Comparison of ENCODE assay signal across 14 cellular contexts in the genomic region with DNA sequence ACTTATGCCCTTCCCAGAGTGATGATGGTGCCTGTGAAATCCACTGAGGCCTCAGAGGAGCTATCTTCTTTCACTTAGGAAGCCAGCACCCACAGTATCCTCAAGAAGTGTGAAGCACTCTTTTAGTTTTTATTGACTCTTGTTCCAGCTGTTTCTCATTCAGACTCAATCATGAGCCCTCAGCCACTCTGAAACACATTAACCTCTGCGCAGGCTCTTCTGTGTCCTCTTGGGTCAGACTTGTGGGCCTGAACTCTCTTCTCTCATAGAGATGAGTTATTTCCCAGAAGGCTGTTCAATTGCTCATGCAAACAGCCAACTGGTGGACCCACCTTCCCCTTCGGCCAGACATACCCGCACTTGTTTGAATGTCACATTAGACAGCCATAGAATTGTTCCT.
"Had no signal": no experiment of that assay in that cellular context is flagged by ENCODE, and none has a peak within 500 bp of the region (broad histone marks: within the 10 kb centered on the region; RNA-seq: fewer than 3 reads in every experiment).

No MANE protein-coding gene starts in this region.

- H3K4me1 Mint-ChIP-seq: activated naive CD4-positive, alpha-beta T cell treated with anti-CD3 and anti-CD28 coated beads, Interleukin-2, amount 10 ng/mL, durations not matched to agents 7 days and 5 days had no signal

- H3K27me3 ChIP-seq: adrenal gland, body of pancreas, suprapubic skin, upper lobe of left lung had no signal

- ATAC-seq: body of pancreas; natural killer cell treated with Interleukin-12 subunit alpha and Interleukin-12 subunit beta and Interleukin-15 and Interleukin-18, amount 100 ng/mL, for 72 hours; right cardiac atrium had no signal

- H3K36me3 Mint-ChIP-seq: activated naive CD4-positive, alpha-beta T cell treated with anti-CD3 and anti-CD28 coated beads, Interleukin-2, amount 10 ng/mL, durations not matched to agents 7 days and 5 days; natural killer cell treated with Interleukin-12 subunit alpha and Interleukin-12 subunit beta and Interleukin-15 and Interleukin-18, amount 100 ng/mL, for 72 hours had no signal

- H3K27ac ChIP-seq: adrenal gland, body of pancreas, coronary artery, suprapubic skin, upper lobe of left lung had no signal

- H3K9me3 Mint-ChIP-seq: activated CD4-positive, alpha-beta T cell treated with anti-CD3 and anti-CD28 coated beads, Interleukin-2, amount 10 ng/mL, durations not matched to agents 24 days and 14 days; activated naive CD4-positive, alpha-beta T cell treated with anti-CD3 and anti-CD28 coated beads, Interleukin-2, amount 10 ng/mL, durations not matched to agents 7 days and 5 days; activated T-helper 2 cell treated with anti-CD3 and anti-CD28 coated beads, Interferon-gamma antibody, Interleukin-2, Interleukin-4, amounts not matched to agents 10 μg/mL and 5 μg/mL and 100 μg/mL, durations not matched to agents 14 hours and 24 hours and 36 hours; natural killer cell treated with Interleukin-12 subunit alpha and Interleukin-12 subunit beta and Interleukin-15 and Interleukin-18, amount 100 ng/mL, for 72 hours had no signal

- H3K27me3 Mint-ChIP-seq: natural killer cell treated with Interleukin-12 subunit alpha and Interleukin-12 subunit beta and Interleukin-15 and Interleukin-18, amount 100 ng/mL, for 72 hours had no signal

- H3K27ac Mint-ChIP-seq: activated CD4-positive, alpha-beta T cell treated with anti-CD3 and anti-CD28 coated beads, Interleukin-2, amount 10 ng/mL, durations not matched to agents 24 days and 14 days; activated naive CD4-positive, alpha-beta T cell treated with anti-CD3 and anti-CD28 coated beads, Interleukin-2, amount 10 ng/mL, durations not matched to agents 7 days and 5 days; activated T-helper 2 cell treated with anti-CD3 and anti-CD28 coated beads, Interferon-gamma antibody, Interleukin-2, Interleukin-4, amounts not matched to agents 10 μg/mL and 5 μg/mL and 100 μg/mL, durations not matched to agents 14 hours and 24 hours and 36 hours; natural killer cell treated with Interleukin-12 subunit alpha and Interleukin-12 subunit beta and Interleukin-15 and Interleukin-18, amount 100 ng/mL, for 72 hours; progenitor cell of endocrine pancreas had no signal

- H3K36me3 ChIP-seq: adrenal gland, suprapubic skin, upper lobe of left lung had no signal

- H3K4me3 Mint-ChIP-seq: activated CD4-positive, alpha-beta T cell treated with anti-CD3 and anti-CD28 coated beads, Interleukin-2, amount 10 ng/mL, durations not matched to agents 24 days and 14 days; activated naive CD4-positive, alpha-beta T cell treated with anti-CD3 and anti-CD28 coated beads, Interleukin-2, amount 10 ng/mL, durations not matched to agents 7 days and 5 days; natural killer cell treated with Interleukin-12 subunit alpha and Interleukin-12 subunit beta and Interleukin-15 and Interleukin-18, amount 100 ng/mL, for 72 hours had no signal

- H3K4me1 ChIP-seq: adrenal gland had no signal

- DNase-seq: activated CD8-positive, alpha-beta memory T cell treated with anti-CD3 and anti-CD28 coated beads for 24 hours; activated naive CD4-positive, alpha-beta T cell treated with anti-CD3 and anti-CD28 coated beads, Interleukin-2, amount 10 ng/mL, durations not matched to agents 7 days and 5 days; effector memory CD4-positive, alpha-beta T cell; right cardiac atrium; stimulated activated CD4-positive, alpha-beta T cell treated with anti-CD3 and anti-CD28 coated beads, Interleukin-12 subunit alpha, Interleukin-12 subunit beta, amount 100 ng/mL, for 4 hours; upper lobe of left lung had no signal

- H3K9me3 ChIP-seq: adrenal gland, body of pancreas, suprapubic skin, upper lobe of left lung had no signal

- H3K4me3 ChIP-seq: adrenal gland, body of pancreas, coronary artery, suprapubic skin, upper lobe of left lung had no signal
